Comparison of ENCODE assay signal across 8 cellular contexts in the genomic region with DNA sequence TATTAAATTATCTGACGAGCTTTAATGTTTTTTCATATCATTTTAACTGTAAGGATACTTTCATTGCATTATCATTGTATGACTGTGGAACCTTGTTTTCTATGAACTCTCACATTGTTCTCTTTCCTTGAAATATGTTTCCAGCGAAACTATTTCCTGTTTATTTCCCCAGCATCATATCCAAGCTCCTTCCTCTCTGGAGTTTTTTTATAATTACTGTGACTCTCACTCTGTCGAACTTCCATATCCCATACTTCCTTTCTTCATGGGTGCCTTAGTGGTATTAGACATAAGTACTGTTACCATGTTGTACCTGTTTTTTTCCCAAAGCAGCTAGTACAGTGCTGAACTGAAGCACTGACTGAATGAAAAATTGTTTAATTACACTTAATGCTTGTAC.
"Had no signal": no experiment of that assay in that cellular context is flagged by ENCODE, and none has a peak within 500 bp of the region (broad histone marks: within the 10 kb centered on the region; RNA-seq: fewer than 3 reads in every experiment).

No MANE protein-coding gene starts in this region.

- DNase-seq: GDM1, GF-D8 had no signal

- ATAC-seq: GM12878 had no signal

- FAIRE-seq: G401.6, GM12878, GM12891, GM12892, GM18507, GM19239 had no signal

- H3K4me3 ChIP-seq: GM12878 had no signal
